Comparison of ENCODE assay signal across 6 cellular contexts in the genomic region with DNA sequence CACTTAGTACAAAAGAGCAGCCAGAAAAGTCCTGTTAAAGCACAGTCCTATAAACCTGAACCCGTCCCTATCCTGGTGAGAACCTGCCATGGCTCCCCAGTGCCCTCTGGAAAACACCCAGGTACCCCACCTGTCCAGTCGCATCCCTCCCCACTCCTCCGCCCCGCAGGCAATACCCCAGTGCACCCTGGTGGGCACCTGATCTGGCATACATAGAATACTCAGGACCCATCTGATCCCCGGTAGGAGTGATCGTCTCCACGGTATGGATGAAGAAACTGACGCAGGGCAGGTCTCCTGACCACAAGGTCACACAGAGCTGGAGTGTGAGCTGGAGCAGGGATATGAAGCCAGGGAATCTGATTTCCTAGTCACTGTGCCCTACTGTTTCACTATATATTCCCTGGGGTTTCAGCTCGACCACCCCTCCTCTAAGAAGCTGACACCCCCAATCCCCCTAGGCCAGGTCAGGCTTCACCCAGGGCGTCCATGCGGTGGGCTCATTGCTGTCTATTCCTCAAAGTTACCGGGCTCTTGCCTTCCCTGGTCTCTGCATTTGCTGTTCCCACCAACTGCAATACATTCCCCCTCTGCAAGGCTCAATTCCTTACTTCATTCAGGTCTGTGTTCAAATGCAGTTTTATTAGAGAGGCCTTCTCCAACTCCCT. TPM values are rescaled to one million over a fixed set of nuclear protein-coding genes. Genes with fewer than 3 reads are reported as not detected.
A peak's percentile ranks its signal among the peaks of the same experiment; 100 is the strongest.
DNase-seq lines count a peak whose midpoint lies in the region; ATAC-seq, FAIRE-seq and TF ChIP-seq lines count a peak whose summit lies in the region.

No MANE protein-coding gene starts in this region.

- ATAC-seq in HG02981 (IDR thresholded peaks at IDR 0.05; ENCODE audit: unreplicated experiment): no peak

- H3K4me3 ChIP-seq in NB4 (ENCODE audit: low read depth, low read length) (peak overlapping the region; percentile 58), endothelial cell of umbilical vein (replicated peaks in 1 of 3; ENCODE audit: insufficient read depth in 1 of 3, low read depth in 1 of 3, low read length in 3 of 3) (peak overlapping the region in 2 of 3 experiments; percentile 0 to 18), skeletal muscle tissue (ENCODE audit: low read length in 3 of 3) (peak overlapping the region; percentile 77 to 89 (median 82))

- H3K9ac ChIP-seq in endothelial cell of umbilical vein (replicated peaks; ENCODE audit: extremely low read depth, insufficient read depth, low read length): peak overlapping the region; percentile 17
- peak overlapping the region; percentile 82 to 94 (median 86) for H3K9ac ChIP-seq in skeletal muscle tissue (ENCODE audit: low read depth in 1 of 3, low read length in 3 of 3)

- H3K36me3 ChIP-seq in endothelial cell of umbilical vein (ENCODE audit: control insufficient read depth in 2 of 2, extremely low read depth in 1 of 2, insufficient read depth in 2 of 2, low read length in 2 of 2) (peaks cover 0 to 4% of the 10 kb centered on the region in 2 experiments), skeletal muscle tissue (ENCODE audit: control insufficient read depth in 3 of 3, insufficient read depth in 3 of 3, low read length in 3 of 3) (peaks cover 0 to 4% (median 4%) of the 10 kb centered on the region in 3 donors)

- dilution Hi-C loops in endothelial cell of umbilical vein (cut with MboI; ENCODE audit: extremely low pct_ligation_motif_present, low sequenced_read_pairs): no loop called here

- POLR2A ChIA-PET in endothelial cell of umbilical vein (lab: Charles Lee): interaction anchor here (1.2 to 2.2 kb wide), 4 partner anchors 11 to 53 kb away, joined by 3 to 24 read pairs (median 7); a partner anchor contains a TSS

- DNase-seq in NB4 (ENCODE audit: low read depth) (no peak), endothelial cell of umbilical vein (ENCODE audit: low read depth, low spot score) (no peak), NCI-H446 (lab: John Stamatoyannopoulos, UW) (no peak), kidney glomerular epithelial cell (lab: John Stamatoyannopoulos, UW) (no peak)

- intact Hi-C loops in endothelial cell of umbilical vein (cut with micrococcal nuclease): loop anchor here (1.0 kb wide), 2 partner anchors 26 to 51 kb away; a partner anchor contains a TSS

- no peaks in the 10 kb centered on the region for H3K9me3 ChIP-seq in endothelial cell of umbilical vein (replicated peaks; ENCODE audit: control insufficient read depth, insufficient read depth, low read length)
- no peaks in the 10 kb centered on the region for H3K9me3 ChIP-seq in skeletal muscle tissue (ENCODE audit: control insufficient read depth in 3 of 3, low read length in 3 of 3)

- TF ChIP-seq CTCF in NB4 (IDR thresholded peaks at IDR 0.05; ENCODE audit: low read depth, low read length) (no peak), endothelial cell of umbilical vein (IDR thresholded peaks at IDR 0.05; ENCODE audit: extremely low read depth in 1 of 2, insufficient read depth in 1 of 2, low read depth in 1 of 2, low read length in 2 of 2) (no peak)

- H3K4me1 ChIP-seq in endothelial cell of umbilical vein (ENCODE audit: control insufficient read depth, extremely low read depth, insufficient read depth, low read length): peaks cover 20% of the 10 kb centered on the region
- peaks cover 15 to 26% (median 18%) of the 10 kb centered on the region in 3 donors for H3K4me1 ChIP-seq in skeletal muscle tissue (ENCODE audit: control insufficient read depth in 3 of 3, insufficient read depth in 3 of 3, low read length in 3 of 3)

- CTCF ChIA-PET in endothelial cell of umbilical vein (lab: Charles Lee): interaction anchor here (1.0 to 3.7 kb wide), 8 partner anchors 12 to 279 kb away, joined by 3 to 51 read pairs (median 6); a partner anchor contains a TSS

- TF ChIP-seq POLR2A in NB4 (IDR thresholded peaks at IDR 0.05; ENCODE audit: extremely low read depth, insufficient read length) (no peak), endothelial cell of umbilical vein (IDR thresholded peaks at IDR 0.05; ENCODE audit: low read depth, low read length) (no peak)

- H3K9me1 ChIP-seq in endothelial cell of umbilical vein (replicated peaks; ENCODE audit: control insufficient read depth, extremely low read depth, insufficient read depth, low read length): no peaks in the 10 kb centered on the region

- H2AFZ ChIP-seq in endothelial cell of umbilical vein (ENCODE audit: low read depth, low read length): no peak overlapping the region

- H3K4me2 ChIP-seq in endothelial cell of umbilical vein (ENCODE audit: insufficient read depth, low read length): peak overlapping the region; percentile 8

- BruUV-seq in endothelial cell of umbilical vein (replicated peaks; lab: Mats Ljungman, UMichigan): no TSS peak

- H3K79me2 ChIP-seq in endothelial cell of umbilical vein (ENCODE audit: control insufficient read depth, insufficient read depth, low read length): peaks cover 25% of the 10 kb centered on the region

- H4K20me1 ChIP-seq in endothelial cell of umbilical vein (replicated peaks; ENCODE audit: control insufficient read depth, extremely low read depth, insufficient read depth, low read length): no peaks in the 10 kb centered on the region

- H3K27ac ChIP-seq in endothelial cell of umbilical vein (ENCODE audit: insufficient read depth, low read depth, low read length) (peak overlapping the region; percentile 43), skeletal muscle tissue (ENCODE audit: low read depth, low read length) (peak overlapping the region; percentile 96)

- peak; percentile 21 for FAIRE-seq in endothelial cell of umbilical vein (lab: Jason Lieb, UNC)

- H3K27me3 ChIP-seq in endothelial cell of umbilical vein (ENCODE audit: control insufficient read depth in 2 of 2, insufficient read depth in 2 of 2, low read length in 2 of 2): no peaks in the 10 kb centered on the region
- H3K27me3 ChIP-seq in skeletal muscle tissue (ENCODE audit: control insufficient read depth in 3 of 3, insufficient read depth in 3 of 3, low read length in 3 of 3): no peaks in the 10 kb centered on the region

TF ChIP-seq in endothelial cell of umbilical vein, 7 proteins besides CTCF, POLR2A, EP300 and RAD21:
- TF ChIP-seq POLR2AphosphoS5 (IDR thresholded peaks at IDR 0.05; ENCODE audit: insufficient read depth, low read depth, low read length): no peak
- no peak for TF ChIP-seq FOS (IDR thresholded peaks at IDR 0.05; ENCODE audit: borderline replicate concordance, insufficient read depth, low read length)
- TF ChIP-seq JUN (IDR thresholded peaks at IDR 0.05; ENCODE audit: borderline replicate concordance, insufficient read depth, insufficient read length, low read depth): no peak

RNA-seq across cellular contexts. Expression of a gene that starts 12.6 kb away (rescaled TPM):
- total RNA-seq in endothelial cell of umbilical vein (18.3 and 21.2 TPM in 2 replicates), skeletal muscle tissue (5.7 TPM)
- polyA plus RNA-seq in endothelial cell of umbilical vein: 7.7 and 7.8 TPM in 2 replicates
- polyA plus RNA-seq in endothelial cell of umbilical vein (2011; cell fraction: cytosol; rRNA removed): 2.8 and 4.9 TPM in 2 replicates
- polyA plus RNA-seq in endothelial cell of umbilical vein (2011; cell fraction: nucleus; rRNA removed): 16.6 and 19.7 TPM in 2 replicates
- polyA plus RNA-seq in endothelial cell of umbilical vein (2012): 5.8 and 6.7 TPM in 2 replicates
- 3.1 and 6.1 TPM in 2 replicates for polyA minus RNA-seq in endothelial cell of umbilical vein
- 9.2 TPM for polyA minus RNA-seq in endothelial cell of umbilical vein (2011; cell fraction: cytosol; rRNA and poly(A)+ RNA removed)
- 8.7 and 11.6 TPM in 2 replicates for polyA minus RNA-seq in endothelial cell of umbilical vein (2011; cell fraction: nucleus; rRNA and poly(A)+ RNA removed)

RNA-seq across cellular contexts. Expression of a gene that starts 15.1 kb away (rescaled TPM):
- not detected in 2 replicates for total RNA-seq in endothelial cell of umbilical vein
- not detected in 2 replicates for polyA plus RNA-seq in endothelial cell of umbilical vein
- not detected in 2 replicates for polyA plus RNA-seq in endothelial cell of umbilical vein (2011; cell fraction: cytosol; rRNA removed)
- not detected in 2 replicates for polyA plus RNA-seq in endothelial cell of umbilical vein (2011; cell fraction: nucleus; rRNA removed)
- not detected in 2 replicates for polyA plus RNA-seq in endothelial cell of umbilical vein (2012)
- not detected in 2 replicates for polyA minus RNA-seq in endothelial cell of umbilical vein
- polyA minus RNA-seq in endothelial cell of umbilical vein (2011; cell fraction: cytosol; rRNA and poly(A)+ RNA removed): not detected
- polyA minus RNA-seq in endothelial cell of umbilical vein (2011; cell fraction: nucleus; rRNA and poly(A)+ RNA removed): not detected in 2 replicates
- total RNA-seq in skeletal muscle tissue: not detected

RNA-seq across cellular contexts. Expression of a gene that starts 25.7 kb away (rescaled TPM):
- 15.3 and 17.6 TPM in 2 replicates for total RNA-seq in endothelial cell of umbilical vein
- 22.5 and 26.0 TPM in 2 replicates for polyA plus RNA-seq in endothelial cell of umbilical vein
- 13.4 and 14.5 TPM in 2 replicates for polyA plus RNA-seq in endothelial cell of umbilical vein (2011; cell fraction: cytosol; rRNA removed)
- 19.3 and 20.3 TPM in 2 replicates for polyA plus RNA-seq in endothelial cell of umbilical vein (2011; cell fraction: nucleus; rRNA removed)
- polyA plus RNA-seq in endothelial cell of umbilical vein (2012): 9.4 and 12.6 TPM in 2 replicates
- 12.0 and 15.8 TPM in 2 replicates for polyA minus RNA-seq in endothelial cell of umbilical vein
- polyA minus RNA-seq in endothelial cell of umbilical vein (2011; cell fraction: cytosol; rRNA and poly(A)+ RNA removed): 11.7 TPM
- 3.7 and 3.8 TPM in 2 replicates for polyA minus RNA-seq in endothelial cell of umbilical vein (2011; cell fraction: nucleus; rRNA and poly(A)+ RNA removed)
- total RNA-seq in skeletal muscle tissue: 2.6 TPM

RNA-seq across cellular contexts. Expression of a gene that starts 26.4 kb away (rescaled TPM):
- total RNA-seq in endothelial cell of umbilical vein (519 and 532 TPM in 2 replicates), skeletal muscle tissue (210 TPM)
- polyA plus RNA-seq in endothelial cell of umbilical vein: 406 and 512 TPM in 2 replicates
- 648 and 876 TPM in 2 replicates for polyA plus RNA-seq in endothelial cell of umbilical vein (2011; cell fraction: cytosol; rRNA removed)
- 199 and 204 TPM in 2 replicates for polyA plus RNA-seq in endothelial cell of umbilical vein (2011; cell fraction: nucleus; rRNA removed)
- polyA plus RNA-seq in endothelial cell of umbilical vein (2012): 523 and 699 TPM in 2 replicates
- 216 and 235 TPM in 2 replicates for polyA minus RNA-seq in endothelial cell of umbilical vein
- polyA minus RNA-seq in endothelial cell of umbilical vein (2011; cell fraction: cytosol; rRNA and poly(A)+ RNA removed): 64.3 TPM
- polyA minus RNA-seq in endothelial cell of umbilical vein (2011; cell fraction: nucleus; rRNA and poly(A)+ RNA removed): 23.7 and 27.2 TPM in 2 replicates

RNA-seq across cellular contexts. Expression of a gene that starts 50.1 kb away (rescaled TPM):
- total RNA-seq in endothelial cell of umbilical vein (not detected in 2 replicates), skeletal muscle tissue (0.52 TPM)
- polyA plus RNA-seq in endothelial cell of umbilical vein: not detected in 2 replicates
- polyA plus RNA-seq in endothelial cell of umbilical vein (2011; cell fraction: cytosol; rRNA removed): not detected in 2 replicates
- polyA plus RNA-seq in endothelial cell of umbilical vein (2011; cell fraction: nucleus; rRNA removed): 0.04 and 0.07 TPM in 2 replicates
- not detected in 2 replicates for polyA plus RNA-seq in endothelial cell of umbilical vein (2012)
- 0.12 and 1.9 TPM in 2 replicates for polyA minus RNA-seq in endothelial cell of umbilical vein
- not detected for polyA minus RNA-seq in endothelial cell of umbilical vein (2011; cell fraction: cytosol; rRNA and poly(A)+ RNA removed)
- 0.19 TPM in 1 of 2 replicates, not detected in the other for polyA minus RNA-seq in endothelial cell of umbilical vein (2011; cell fraction: nucleus; rRNA and poly(A)+ RNA removed)

Comparison
In these comparisons a context has a peak if more than half of its experiments do, and no peak if none do; other contexts are left out.
1. H3K4me3 ChIP-seq: peak in every context shown above with its lines; median percentile 82 in skeletal muscle tissue; 58 in NB4; 9 in endothelial cell of umbilical vein.